ENCODE assay signal across 15 cellular contexts in the genomic region with DNA sequence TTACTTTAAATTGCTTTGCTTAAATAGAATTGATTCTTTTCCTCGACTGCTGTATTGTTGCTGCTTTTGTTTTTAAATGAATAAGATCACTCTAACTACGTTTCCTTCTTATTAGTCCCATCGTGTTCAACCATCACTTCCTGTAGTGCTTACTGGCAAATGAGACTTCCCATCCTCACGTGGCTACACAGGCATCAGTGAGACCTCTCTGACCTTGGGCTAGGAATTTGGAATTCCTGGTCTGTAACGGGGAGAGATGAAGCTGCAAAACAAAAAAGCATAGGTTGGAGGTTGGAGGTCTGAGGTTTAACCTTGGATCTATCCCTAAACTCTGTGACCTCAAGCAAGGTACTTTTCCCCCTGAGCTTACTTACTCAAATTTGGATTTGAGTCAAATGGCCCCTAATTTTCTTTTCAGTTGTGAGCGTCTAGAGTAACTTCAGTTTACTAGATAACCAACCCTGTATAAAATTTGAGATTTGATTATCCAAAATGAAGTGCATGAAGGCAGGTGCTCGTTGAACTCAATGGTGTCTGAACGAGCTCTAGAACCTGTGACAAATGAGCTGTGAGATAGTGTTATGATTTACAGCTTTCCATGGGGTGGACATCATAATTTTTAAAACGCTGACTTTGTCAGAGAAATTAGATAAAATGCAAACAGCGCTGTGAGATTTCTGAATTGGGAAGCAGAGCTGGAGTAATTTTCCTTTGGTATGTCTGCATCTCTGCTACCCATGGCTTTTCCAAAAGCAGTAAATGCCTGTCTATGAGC.
DNase-seq lines count a peak whose midpoint lies in the region; ATAC-seq, FAIRE-seq and TF ChIP-seq lines count a peak whose summit lies in the region.
"Had no signal": no experiment of that assay in that cellular context is flagged by ENCODE, and none has a peak within 500 bp of the region (broad histone marks: within the 10 kb centered on the region; RNA-seq: fewer than 3 reads in every experiment).

No MANE protein-coding gene starts in this region.

- 71% methylated on average over 10 of the region's 10 CpGs for WGBS in A549 (ENCODE audit: missing lambda C conversion rate)
- 62% methylated on average over 10 of the region's 10 CpGs for WGBS in liver

- H3K4me3 Mint-ChIP-seq in activated T-helper 2 cell treated with anti-CD3 and anti-CD28 coated beads, Interferon-gamma antibody, Interleukin-2, Interleukin-4, amounts not matched to agents 10 μg/mL and 5 μg/mL and 100 μg/mL, durations not matched to agents 14 hours and 24 hours and 36 hours (ENCODE audit: low read depth) = no peak overlapping the region
- H3K4me3 Mint-ChIP-seq: CD4-positive, alpha-beta memory T cell had no signal

- intact Hi-C loops in activated T-helper 2 cell treated with anti-CD3 and anti-CD28 coated beads, Interferon-gamma antibody, Interleukin-2, Interleukin-4, amounts not matched to agents 10 μg/mL and 5 μg/mL and 100 μg/mL, durations not matched to agents 14 hours and 24 hours and 36 hours (cut with micrococcal nuclease) = no loop called here

- TF ChIP-seq RAD21 in A549 (conservative IDR thresholded peaks at IDR 0.05 in 1 of 2, IDR thresholded peaks at IDR 0.05 in 1 of 2) (no peak), liver (IDR thresholded peaks at IDR 0.05) (no peak)

- H3K9me3 ChIP-seq in A549 (no peaks in the 10 kb centered on the region), WERI-Rb-1 (ENCODE audit: severe bottlenecking) (no peaks in the 10 kb centered on the region), liver (ENCODE audit: control insufficient read depth in 4 of 4, low read length in 3 of 4) (no peaks in the 10 kb centered on the region)

- no peak overlapping the region for H3K4me2 ChIP-seq in A549

- H3K4me1 ChIP-seq in A549 (peaks cover 61% of the 10 kb centered on the region), liver (ENCODE audit: control insufficient read depth in 4 of 4, insufficient read depth in 4 of 4, low read length in 3 of 4) (peaks cover 17 to 42% (median 21%) of the 10 kb centered on the region in 4 donors)

- in situ Hi-C loops in KBM-7 (cut with MboI; ENCODE audit: low pct_unique_long_range_greater_than_20kb, low sequenced_read_pairs) = no loop called here

- POLR2A ChIA-PET in A549 (lab: Yijun Ruan, JAX) = no interaction called here

- FAIRE-seq in A549 (lab: Jason Lieb, UNC) = no peak

- peak in 2 of 3 experiments; percentile 22 to 38 for DNase-seq in NCI-H1417 (lab: John Stamatoyannopoulos, UW)
- no peak for DNase-seq in NCI-H1417 treated with DMSO at 0.1 percent for 48 hours (lab: John Stamatoyannopoulos, UW)
- DNase-seq in A549 (ENCODE audit: low read depth in 1 of 2, low spot score in 1 of 2) = no peak
- no peak for DNase-seq in WERI-Rb-1
- DNase-seq in H7 = no peak
- no peak for DNase-seq in activated T-helper 2 cell treated with anti-CD3 and anti-CD28 coated beads, Interferon-gamma antibody, Interleukin-2, Interleukin-4, amounts not matched to agents 10 μg/mL and 5 μg/mL and 100 μg/mL, durations not matched to agents 14 hours and 24 hours and 36 hours (ENCODE audit: low spot score)
- no peak for DNase-seq in KBM-7
- DNase-seq: AML-193; CD4-positive, alpha-beta memory T cell; EL; Karpas-422; NCI-H146; NCI-H510A; SW 1271 had no signal

- H3K9ac ChIP-seq in liver (ENCODE audit: low read depth in 1 of 2, low read length in 2 of 2) = no peak overlapping the region

- H3K27ac ChIP-seq in A549 (peak overlapping the region; percentile 50 to 67; a peak in 5 of 6 replicates), WERI-Rb-1 (peak overlapping the region; percentile 86), liver (ENCODE audit: low read depth in 1 of 2, low read length in 2 of 2) (peak overlapping the region; percentile 36 to 64)

- no peaks in the 10 kb centered on the region for H3K4me1 Mint-ChIP-seq in activated T-helper 2 cell treated with anti-CD3 and anti-CD28 coated beads, Interferon-gamma antibody, Interleukin-2, Interleukin-4, amounts not matched to agents 10 μg/mL and 5 μg/mL and 100 μg/mL, durations not matched to agents 14 hours and 24 hours and 36 hours (ENCODE audit: low read depth)
- H3K4me1 Mint-ChIP-seq: CD4-positive, alpha-beta memory T cell had no signal

- CTCF ChIA-PET in A549 (lab: Yijun Ruan, JAX) = interaction anchor here (1.0 to 1.6 kb wide), 4 partner anchors 9 to 119 kb away, joined by 3 to 5 read pairs (median 3); no protein-coding TSS in a partner anchor

- H3K9me3 Mint-ChIP-seq in activated T-helper 2 cell treated with anti-CD3 and anti-CD28 coated beads, Interferon-gamma antibody, Interleukin-2, Interleukin-4, amounts not matched to agents 10 μg/mL and 5 μg/mL and 100 μg/mL, durations not matched to agents 14 hours and 24 hours and 36 hours = no peaks in the 10 kb centered on the region
- H3K9me3 Mint-ChIP-seq: CD4-positive, alpha-beta memory T cell had no signal

- no peak for TF ChIP-seq EP300 in A549 (IDR thresholded peaks at IDR 0.05)

- peaks cover 9% of the 10 kb centered on the region for H3K27me3 Mint-ChIP-seq in activated T-helper 2 cell treated with anti-CD3 and anti-CD28 coated beads, Interferon-gamma antibody, Interleukin-2, Interleukin-4, amounts not matched to agents 10 μg/mL and 5 μg/mL and 100 μg/mL, durations not matched to agents 14 hours and 24 hours and 36 hours (ENCODE audit: low read depth)

- no peak for ATAC-seq in A549

- TF ChIP-seq CTCF in A549 (IDR thresholded peaks at IDR 0.05) (no peak), WERI-Rb-1 (IDR thresholded peaks at IDR 0.05; ENCODE audit: low read depth, low read length) (no peak), liver (IDR thresholded peaks at IDR 0.05; ENCODE audit: low read depth, low read length, missing input control) (no peak)

- H3K4me3 ChIP-seq in A549 = no peak overlapping the region
- no peak overlapping the region for H3K4me3 ChIP-seq in WERI-Rb-1 (ENCODE audit: low read depth, low read length)
- no peak overlapping the region for H3K4me3 ChIP-seq in liver (ENCODE audit: low read depth in 1 of 3, low read length in 3 of 3)
- H3K4me3 ChIP-seq in H7 (ENCODE audit: insufficient read depth, low read depth, low read length) = no peak overlapping the region

- TF ChIP-seq POLR2A in A549 (IDR thresholded peaks at IDR 0.05; ENCODE audit: low read length) = no peak

- H3K36me3 Mint-ChIP-seq in activated T-helper 2 cell treated with anti-CD3 and anti-CD28 coated beads, Interferon-gamma antibody, Interleukin-2, Interleukin-4, amounts not matched to agents 10 μg/mL and 5 μg/mL and 100 μg/mL, durations not matched to agents 14 hours and 24 hours and 36 hours (ENCODE audit: low read depth) = no peaks in the 10 kb centered on the region
- H3K36me3 Mint-ChIP-seq: CD4-positive, alpha-beta memory T cell had no signal

- H3K27ac Mint-ChIP-seq in activated T-helper 2 cell treated with anti-CD3 and anti-CD28 coated beads, Interferon-gamma antibody, Interleukin-2, Interleukin-4, amounts not matched to agents 10 μg/mL and 5 μg/mL and 100 μg/mL, durations not matched to agents 14 hours and 24 hours and 36 hours = no peak overlapping the region
- H3K27ac Mint-ChIP-seq: CD4-positive, alpha-beta memory T cell had no signal

- H3K27me3 ChIP-seq in WERI-Rb-1 (ENCODE audit: insufficient read depth, low read depth, severe bottlenecking) (no peaks in the 10 kb centered on the region), liver (ENCODE audit: control insufficient read depth in 4 of 4, insufficient read depth in 4 of 4, low read length in 3 of 4) (no peaks in the 10 kb centered on the region), H7 (ENCODE audit: control insufficient read depth, insufficient read depth, low read length) (no peaks in the 10 kb centered on the region)

- H3K36me3 ChIP-seq in WERI-Rb-1 (no peaks in the 10 kb centered on the region), liver (ENCODE audit: control insufficient read depth in 4 of 4, insufficient read depth in 3 of 4, low read depth in 1 of 4, low read length in 3 of 4) (no peaks in the 10 kb centered on the region), H7 (replicated peaks; ENCODE audit: control insufficient read depth, insufficient read depth, low read length) (no peaks in the 10 kb centered on the region; the same call in none of the 2 replicates)

TF ChIP-seq in A549, 52 proteins besides CTCF, POLR2A, EP300 and RAD21 (continues in another document):
- TF ChIP-seq ZSCAN20 (CRISPR knock-in tag; IDR thresholded peaks at IDR 0.05) = no peak
- no peak for TF ChIP-seq NR3C1 (IDR thresholded peaks at IDR 0.05)
- no peak for TF ChIP-seq HES2 (IDR thresholded peaks at IDR 0.05)
- no peak for TF ChIP-seq BHLHE40 (IDR thresholded peaks at IDR 0.05; ENCODE audit: low read depth, low read length)
- TF ChIP-seq MYC (IDR thresholded peaks at IDR 0.05; ENCODE audit: borderline replicate concordance, low read length) = no peak

TF ChIP-seq in liver, 16 proteins besides CTCF, POLR2A, EP300 and RAD21:
- TF ChIP-seq YY1 (IDR thresholded peaks at IDR 0.05) (no peak), FOXA1 (IDR thresholded peaks at IDR 0.05) (no peak), HNF4G (IDR thresholded peaks at IDR 0.05) (no peak)

Comparison
In these comparisons a context has a peak if more than half of its experiments do, and no peak if none do; other contexts are left out.
1. DNase-seq: peak in NCI-H1417 (2 of 3); none in NCI-H1417 treated with DMSO at 0.1 percent for 48 hours (single experiment), A549 (0 of 2), WERI-Rb-1 (single experiment), H7 (single experiment), activated T-helper 2 cell treated with anti-CD3 and anti-CD28 coated beads, Interferon-gamma antibody, Interleukin-2, Interleukin-4, amounts not matched to agents 10 μg/mL and 5 μg/mL and 100 μg/mL, durations not matched to agents 14 hours and 24 hours and 36 hours (single experiment) and KBM-7 (single experiment).
2. Peak in every context shown above with its lines, with median percentiles within 50 percentile points of each other: H3K27ac ChIP-seq.